ENCODE assay signal across 2 cellular contexts in the genomic region with DNA sequence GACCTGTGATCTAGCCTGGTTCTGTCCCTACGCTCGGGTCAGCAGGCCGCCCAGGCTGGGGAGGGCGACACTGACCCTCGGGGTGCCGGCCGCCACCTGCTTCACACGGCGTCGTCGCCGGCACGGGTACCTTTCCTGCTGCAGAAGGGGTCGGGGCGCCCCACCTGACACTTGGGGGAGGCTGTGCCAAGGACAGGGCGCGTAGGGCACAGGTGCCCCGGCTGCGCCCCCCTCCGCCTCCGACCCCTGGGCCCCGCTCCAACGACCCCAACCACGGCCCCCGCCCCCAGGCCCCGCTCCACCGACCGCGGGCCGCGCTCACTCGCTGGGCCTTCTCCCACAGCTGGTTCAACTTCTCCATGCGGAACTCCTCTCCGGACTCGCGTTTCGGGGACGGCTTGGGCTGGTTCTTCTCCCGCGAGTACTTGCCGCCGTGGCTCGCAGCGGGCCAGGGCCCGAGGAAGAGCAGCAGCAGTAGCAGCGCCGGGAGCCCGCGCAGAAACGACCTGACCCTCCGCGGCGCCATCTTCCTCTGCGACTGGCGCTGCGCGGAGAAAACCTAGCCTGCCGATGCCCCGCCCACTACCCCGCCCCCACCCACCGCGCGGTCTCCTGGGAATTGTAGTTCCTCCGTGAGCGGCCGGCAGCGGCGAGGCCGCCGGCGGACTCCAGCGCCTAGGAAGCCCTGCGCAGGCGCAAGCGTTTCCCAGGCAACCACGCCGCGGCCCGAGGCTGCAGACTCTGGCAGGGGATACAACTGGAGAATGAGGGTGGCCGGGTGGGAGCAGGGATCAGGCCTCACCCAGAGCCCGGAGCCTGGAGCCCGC.
A peak's percentile ranks its signal among the peaks of the same experiment; 100 is the strongest.
TF ChIP-seq lines count a peak whose summit lies in the region.

A gene with protein sequence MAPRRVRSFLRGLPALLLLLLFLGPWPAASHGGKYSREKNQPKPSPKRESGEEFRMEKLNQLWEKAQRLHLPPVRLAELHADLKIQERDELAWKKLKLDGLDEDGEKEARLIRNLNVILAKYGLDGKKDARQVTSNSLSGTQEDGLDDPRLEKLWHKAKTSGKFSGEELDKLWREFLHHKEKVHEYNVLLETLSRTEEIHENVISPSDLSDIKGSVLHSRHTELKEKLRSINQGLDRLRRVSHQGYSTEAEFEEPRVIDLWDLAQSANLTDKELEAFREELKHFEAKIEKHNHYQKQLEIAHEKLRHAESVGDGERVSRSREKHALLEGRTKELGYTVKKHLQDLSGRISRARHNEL (minus strand): TSS at position 536 of the 827 bp plus-strand sequence. CDS start 10 bp downstream, at position 526.

TF ChIP-seq in GM23338, 12 proteins besides CTCF, POLR2A, EP300 and RAD21 (continued from another document):
- TF ChIP-seq JUNB (IDR thresholded peaks at IDR 0.05; ENCODE audit: unreplicated experiment): no peak

TF ChIP-seq in neural cell, 6 proteins besides CTCF, POLR2A, EP300 and RAD21 (continued from another document):
- TF ChIP-seq, protein P1, sequence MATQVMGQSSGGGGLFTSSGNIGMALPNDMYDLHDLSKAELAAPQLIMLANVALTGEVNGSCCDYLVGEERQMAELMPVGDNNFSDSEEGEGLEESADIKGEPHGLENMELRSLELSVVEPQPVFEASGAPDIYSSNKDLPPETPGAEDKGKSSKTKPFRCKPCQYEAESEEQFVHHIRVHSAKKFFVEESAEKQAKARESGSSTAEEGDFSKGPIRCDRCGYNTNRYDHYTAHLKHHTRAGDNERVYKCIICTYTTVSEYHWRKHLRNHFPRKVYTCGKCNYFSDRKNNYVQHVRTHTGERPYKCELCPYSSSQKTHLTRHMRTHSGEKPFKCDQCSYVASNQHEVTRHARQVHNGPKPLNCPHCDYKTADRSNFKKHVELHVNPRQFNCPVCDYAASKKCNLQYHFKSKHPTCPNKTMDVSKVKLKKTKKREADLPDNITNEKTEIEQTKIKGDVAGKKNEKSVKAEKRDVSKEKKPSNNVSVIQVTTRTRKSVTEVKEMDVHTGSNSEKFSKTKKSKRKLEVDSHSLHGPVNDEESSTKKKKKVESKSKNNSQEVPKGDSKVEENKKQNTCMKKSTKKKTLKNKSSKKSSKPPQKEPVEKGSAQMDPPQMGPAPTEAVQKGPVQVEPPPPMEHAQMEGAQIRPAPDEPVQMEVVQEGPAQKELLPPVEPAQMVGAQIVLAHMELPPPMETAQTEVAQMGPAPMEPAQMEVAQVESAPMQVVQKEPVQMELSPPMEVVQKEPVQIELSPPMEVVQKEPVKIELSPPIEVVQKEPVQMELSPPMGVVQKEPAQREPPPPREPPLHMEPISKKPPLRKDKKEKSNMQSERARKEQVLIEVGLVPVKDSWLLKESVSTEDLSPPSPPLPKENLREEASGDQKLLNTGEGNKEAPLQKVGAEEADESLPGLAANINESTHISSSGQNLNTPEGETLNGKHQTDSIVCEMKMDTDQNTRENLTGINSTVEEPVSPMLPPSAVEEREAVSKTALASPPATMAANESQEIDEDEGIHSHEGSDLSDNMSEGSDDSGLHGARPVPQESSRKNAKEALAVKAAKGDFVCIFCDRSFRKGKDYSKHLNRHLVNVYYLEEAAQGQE (IDR thresholded peaks at IDR 0.05; ENCODE audit: borderline replicate concordance): peak; percentile 90
- TF ChIP-seq POLR2AphosphoS5 (IDR thresholded peaks at IDR 0.05): peak; percentile 91
